In the genomic region with DNA sequence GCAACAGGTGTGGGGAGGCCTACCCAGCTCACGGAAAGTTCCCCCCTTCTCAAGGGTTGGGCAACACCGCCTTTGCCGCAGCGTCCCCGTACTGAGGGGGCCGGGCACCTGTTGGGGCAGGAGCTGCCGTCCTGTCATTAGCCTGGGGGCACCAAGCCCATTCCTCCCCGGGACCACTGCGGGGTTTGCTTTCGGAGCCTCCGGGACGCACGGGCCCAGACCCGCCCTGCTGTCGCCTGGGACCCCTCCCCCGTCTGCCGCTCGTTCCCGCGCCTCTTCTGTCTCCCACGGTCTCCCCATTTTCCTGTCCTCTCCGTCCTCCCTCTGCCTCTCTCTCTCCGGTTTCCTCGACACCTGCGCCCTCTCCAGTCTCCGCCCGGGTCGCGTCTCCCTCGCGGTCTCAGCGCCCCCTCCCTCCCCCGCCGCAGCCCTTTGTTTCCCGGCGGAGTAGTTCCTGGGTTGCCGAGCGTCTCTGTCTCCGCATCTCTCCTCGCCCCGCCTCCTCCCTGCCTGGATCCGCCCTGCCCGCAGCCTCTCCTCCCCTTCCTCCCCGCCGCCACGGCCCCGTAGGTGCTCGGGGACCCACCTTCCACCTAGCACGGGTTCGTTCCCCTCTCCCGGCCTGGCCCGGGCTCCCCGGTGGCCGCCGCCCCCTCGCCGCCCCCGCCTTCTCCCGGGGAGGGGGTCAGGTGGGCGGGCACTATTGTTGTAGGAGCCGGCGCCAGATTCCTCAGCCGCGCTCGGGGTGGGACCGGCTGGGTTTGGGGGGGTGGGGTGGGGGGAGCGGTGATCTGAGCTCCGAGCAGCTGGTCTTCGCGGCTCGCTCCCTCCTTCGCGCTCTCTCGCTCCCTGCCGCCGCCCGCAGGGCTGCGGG, we compare ENCODE assay signal across 8 cellular contexts. TPM values are rescaled to one million over a fixed set of nuclear protein-coding genes. Genes with fewer than 3 reads are reported as not detected.
DNase-seq lines count a peak whose midpoint lies in the region; ATAC-seq and TF ChIP-seq lines count a peak whose summit lies in the region.

A gene (plus strand): TSS at position 540 of the 874 bp plus-strand sequence. CDS start 434 bp downstream, outside the sequence.

- peak within 1 kb of the TSS; percentile 25 for H3K14ac ChIP-seq in neuronal stem cell (ENCODE audit: low read length)

- H4K91ac ChIP-seq in neuronal stem cell (ENCODE audit: low read depth, low read length, poor library complexity), result peak within 1 kb of the TSS; percentile 69

- H3K27ac ChIP-seq in HL-60 (replicated peaks) (no peak within 1 kb of the TSS), Panc1 (ENCODE audit: low read length) (peak within 1 kb of the TSS; percentile 51), neuronal stem cell (replicated peaks; ENCODE audit: low read length) (peak within 1 kb of the TSS; percentile 32), stomach smooth muscle (ENCODE audit: low read length) (no peak within 1 kb of the TSS)

- no CpG with 5 or more reads among the region's 78 CpGs for WGBS in neuronal stem cell (ENCODE audit: extremely low coverage in 2 of 2, insufficient read length in 2 of 2, insufficient replicate concordance in 1 of 2), 2 donors

- H2BK5ac ChIP-seq in neuronal stem cell (ENCODE audit: low read length), result peak within 1 kb of the TSS; percentile 94

- peak within 1 kb of the TSS; percentile 77 for H2BK12ac ChIP-seq in neuronal stem cell (ENCODE audit: low read length)

- H3K27me3 ChIP-seq in HL-60 (ENCODE audit: insufficient read depth, poor library complexity, severe bottlenecking), result peaks cover 12% of the 10 kb centered on the region
- H3K27me3 ChIP-seq in Panc1 (ENCODE audit: control insufficient read depth, insufficient read depth, low read length), result no peaks in the 10 kb centered on the region
- peaks cover 0 to 12% (median 0%) of the 10 kb centered on the region in 3 experiments for H3K27me3 ChIP-seq in neuronal stem cell (ENCODE audit: control insufficient read depth in 3 of 3, insufficient read depth in 3 of 3, low read depth in 1 of 3, low read length in 3 of 3)
- H3K27me3 ChIP-seq in stomach smooth muscle (ENCODE audit: control insufficient read depth in 1 of 2, insufficient read depth in 2 of 2, low read length in 2 of 2), result no peaks in the 10 kb centered on the region

- peak within 1 kb of the TSS; percentile 19 for H2BK15ac ChIP-seq in neuronal stem cell (ENCODE audit: low read length)

- intact Hi-C loops in Panc1 (cut with micrococcal nuclease; ENCODE audit: unreplicated experiment), result no loop called here

- no peak for TF ChIP-seq CTCF in HL-60 (IDR thresholded peaks at IDR 0.05; ENCODE audit: insufficient read depth, low read length)
- no peak for TF ChIP-seq CTCF in Panc1 (IDR thresholded peaks at IDR 0.05)
- no peak for TF ChIP-seq CTCF in foreskin fibroblast (IDR thresholded peaks at IDR 0.05; ENCODE audit: low read depth, low read length)

- ATAC-seq in Panc1 (peak; percentile 52), GM21390 (IDR thresholded peaks at IDR 0.05; ENCODE audit: unreplicated experiment) (no peak)

- POLR2A ChIA-PET in Panc1 (lab: Charles Lee), result no interaction called here

- H2AK5ac ChIP-seq in neuronal stem cell (ENCODE audit: low read depth, low read length), result peak within 1 kb of the TSS; percentile 100

- BruUV-seq in Panc1 (replicated peaks; lab: Mats Ljungman, UMichigan), result no TSS peak

- H3K4me3 ChIP-seq in HL-60 (replicated peaks; ENCODE audit: insufficient read depth, low read length), result peak within 1 kb of the TSS; percentile 59
- H3K4me3 ChIP-seq in Panc1 (ENCODE audit: low read depth in 2 of 2, low read length in 2 of 2), result peak within 1 kb of the TSS; percentile 58 to 67
- peak within 1 kb of the TSS; percentile 66 to 74 for H3K4me3 ChIP-seq in foreskin fibroblast (ENCODE audit: low read depth in 1 of 2, low read length in 2 of 2)
- peak within 1 kb of the TSS; percentile 65 to 85 for H3K4me3 ChIP-seq in neuronal stem cell (ENCODE audit: low read length in 2 of 2)
- H3K4me3 ChIP-seq in stomach smooth muscle (ENCODE audit: low read length in 2 of 2), result peak within 1 kb of the TSS; percentile 73 to 81

- peak within 1 kb of the TSS; percentile 96 for H3K23ac ChIP-seq in neuronal stem cell (ENCODE audit: low read depth, low read length, poor library complexity)

- H3K4me1 ChIP-seq in Panc1 (ENCODE audit: control insufficient read depth, insufficient read depth, low read length) (peaks cover 27% of the 10 kb centered on the region), neuronal stem cell (ENCODE audit: control insufficient read depth in 2 of 2, insufficient read depth in 1 of 2, low read depth in 1 of 2, low read length in 2 of 2) (peaks cover 27 to 37% of the 10 kb centered on the region in 2 donors), stomach smooth muscle (ENCODE audit: control insufficient read depth, insufficient read depth, low read length) (peaks cover 52% of the 10 kb centered on the region)

- peak within 1 kb of the TSS; percentile 99 for H3K18ac ChIP-seq in neuronal stem cell (ENCODE audit: low read length)

- DNase-seq in DMS79 treated with DMSO at 0.1 percent for 48 hours (lab: John Stamatoyannopoulos, UW) (peak; percentile 84), HL-60 (ENCODE audit: low read depth in 1 of 2, low spot score in 1 of 2) (peak in 1 of 2 experiments; percentile 52), Panc1 (ENCODE audit: low read depth, low spot score) (no peak), foreskin fibroblast (peak in 1 of 2 donors; percentile 76), neuronal stem cell (ENCODE audit: low spot score) (peak; percentile 71)
- peak; percentile 68 for DNase-seq in activated T-helper 9 cell treated with anti-CD3 and anti-CD28 coated beads, Interleukin-2, amount 50 U/mL, for 16 hours (ENCODE audit: low read depth)

- CTCF ChIA-PET in Panc1 (lab: Charles Lee), result no interaction called here

- H3K9ac ChIP-seq in neuronal stem cell (ENCODE audit: low read depth, low read length, poor library complexity) (peak within 1 kb of the TSS; percentile 93), stomach smooth muscle (ENCODE audit: low read length in 2 of 2) (peak within 1 kb of the TSS; percentile 62 to 66)

- peaks cover 2% of the 10 kb centered on the region for H3K79me1 ChIP-seq in neuronal stem cell (ENCODE audit: low read depth, low read length)

- H3K36me3 ChIP-seq in Panc1 (ENCODE audit: control insufficient read depth, insufficient read depth, low read length) (no peaks in the 10 kb centered on the region; the same call in 1 of the 2 replicates), neuronal stem cell (replicated peaks in 1 of 2; ENCODE audit: control insufficient read depth in 2 of 2, insufficient read depth in 2 of 2, low read length in 2 of 2) (peaks cover 0 to 14% of the 10 kb centered on the region in 2 donors), stomach smooth muscle (ENCODE audit: control insufficient read depth in 2 of 2, insufficient read depth in 2 of 2, low read length in 2 of 2) (peaks cover 0 to 1% of the 10 kb centered on the region in 2 donors)

- H3K4me2 ChIP-seq in neuronal stem cell (ENCODE audit: insufficient read depth, low read length, poor library complexity, severe bottlenecking), result peak within 1 kb of the TSS; percentile 84

- H2AFZ ChIP-seq in neuronal stem cell (ENCODE audit: low read length), result peak within 1 kb of the TSS; percentile 97

- peak within 1 kb of the TSS; percentile 0 for H2BK120ac ChIP-seq in neuronal stem cell (ENCODE audit: low read depth, low read length)

- in situ Hi-C loops in Panc1 (cut with HindIII; ENCODE audit: low pct_unique_long_range_greater_than_20kb, low sequenced_read_pairs), result no loop called here

- peak within 1 kb of the TSS; percentile 96 for H3K4ac ChIP-seq in neuronal stem cell (ENCODE audit: low read length)

- H4K8ac ChIP-seq in neuronal stem cell (ENCODE audit: low read depth, low read length), result no peak within 1 kb of the TSS

- H3K9me3 ChIP-seq in Panc1 (ENCODE audit: control insufficient read depth, insufficient read depth, low read depth, low read length) (no peaks in the 10 kb centered on the region), neuronal stem cell (replicated peaks in 1 of 2; ENCODE audit: control insufficient read depth in 2 of 2, insufficient read depth in 1 of 2, low read depth in 1 of 2, low read length in 2 of 2) (no peaks in the 10 kb centered on the region), stomach smooth muscle (ENCODE audit: control insufficient read depth in 2 of 2, low read length in 2 of 2) (no peaks in the 10 kb centered on the region)

RNA-seq across cellular contexts. Expression of the gene that starts here (rescaled TPM):
- total RNA-seq in Panc1 (2021; ENCODE audit: unreplicated experiment), result 40.5 TPM
- polyA plus RNA-seq in Panc1 (2012; ENCODE audit: insufficient read length), result 58.5 TPM
- polyA plus RNA-seq in neuronal stem cell (2013, experiment 1 of 2), result 37.0 TPM
- polyA plus RNA-seq in neuronal stem cell (2013, experiment 2 of 2), result 35.1 TPM

Comparison
In these comparisons a context has a peak if more than half of its experiments do, and no peak if none do; other contexts are left out.
1. H3K27ac ChIP-seq: peak in Panc1 (single experiment) and neuronal stem cell (single experiment); none in HL-60 (single experiment) and stomach smooth muscle (single experiment).
2. Peak in every context shown above with its lines, with median percentiles within 50 percentile points of each other: H3K4me3 ChIP-seq.